9 cellular contexts compared by ENCODE assay signal in genomic region chr9:37119360-37119759, GRCh38. TPM values are rescaled to one million over a fixed set of nuclear protein-coding genes. Genes with fewer than 3 reads are reported as not detected.
DNase-seq lines count a peak whose midpoint lies in the region; ATAC-seq, FAIRE-seq and TF ChIP-seq lines count a peak whose summit lies in the region.
"Had no signal": no experiment of that assay in that cellular context is flagged by ENCODE, and none has a peak within 500 bp of the region (broad histone marks: within the 10 kb centered on the region; RNA-seq: fewer than 3 reads in every experiment).

No MANE protein-coding gene starts in this region.

- no peak overlapping the region for H3K4me2 ChIP-seq in GM12878 (ENCODE audit: control insufficient read depth, insufficient read depth)

- H3K4me3 Mint-ChIP-seq in CD4-positive, alpha-beta memory T cell = peak overlapping the region in 7 of 8 donors; percentile 33 to 98 (median 97)
- peak overlapping the region; percentile 94 for H3K4me3 Mint-ChIP-seq in natural killer cell

- RAD21 ChIA-PET in GM12878 (lab: Charles Lee; ENCODE audit: unreplicated experiment) = interaction anchor here (1.0 to 8.1 kb wide), 7 partner anchors 11 to 205 kb away, joined by 3 to 64 read pairs (median 15); no protein-coding TSS in a partner anchor

- peak overlapping the region in 5 of 7 donors; percentile 12 to 100 (median 99) for H3K27ac Mint-ChIP-seq in CD4-positive, alpha-beta memory T cell
- peak overlapping the region in 1 of 2 donors; percentile 96 for H3K27ac Mint-ChIP-seq in natural killer cell

- H3K36me3 ChIP-seq in CD4-positive, alpha-beta memory T cell (ENCODE audit: insufficient read depth, low read length) = no peaks in the 10 kb centered on the region
- H3K36me3 ChIP-seq in GM12878 (ENCODE audit: control insufficient read depth in 2 of 2, insufficient read depth in 2 of 2, low read length in 1 of 2) (no peaks in the 10 kb centered on the region; a peak in 1 of 4 replicates), thyroid gland (no peaks in the 10 kb centered on the region)

- peaks cover 31% of the 10 kb centered on the region for H3K4me1 ChIP-seq in CD4-positive, alpha-beta memory T cell (ENCODE audit: insufficient read depth, low read length)
- H3K4me1 ChIP-seq in GM12878 (ENCODE audit: control insufficient read depth, insufficient read depth, low read length) (peaks cover 3% of the 10 kb centered on the region), thyroid gland (peaks cover 6 to 7% of the 10 kb centered on the region in 2 donors)

- TF ChIP-seq EP300 in GM12878 (IDR thresholded peaks at IDR 0.05; ENCODE audit: borderline replicate concordance in 1 of 2, control insufficient read depth in 1 of 2, low read depth in 2 of 2, low read length in 2 of 2) = no peak

- intact Hi-C loops in CD4-positive, alpha-beta memory T cell (cut with micrococcal nuclease) = no loop called here
- intact Hi-C loops in GM12878 (cut with micrococcal nuclease; ENCODE audit: unreplicated experiment) (no loop called here), natural killer cell (cut with micrococcal nuclease) (no loop called here), thyroid gland (cut with DNase I) (no loop called here)

- no peaks in the 10 kb centered on the region for H4K20me1 ChIP-seq in GM12878 (ENCODE audit: control insufficient read depth, insufficient read depth)

- no peaks in the 10 kb centered on the region for H3K9me3 ChIP-seq in CD4-positive, alpha-beta memory T cell (ENCODE audit: control insufficient read depth in 1 of 2, low read length in 2 of 2)
- H3K9me3 ChIP-seq in GM12878 (replicated peaks; ENCODE audit: control insufficient read depth, insufficient read depth, low read length) (no peaks in the 10 kb centered on the region; the same call in 2 of the 3 replicates), thyroid gland (no peaks in the 10 kb centered on the region)

- SMC1A ChIA-PET in GM12878 (lab: Charles Lee; ENCODE audit: uncharacterized antibody, unreplicated experiment) = interaction anchor here (0.6 to 3.7 kb wide), 15 partner anchors 10 to 247 kb away, joined by 3 to 56 read pairs (median 7); no protein-coding TSS in a partner anchor

- no peak overlapping the region for H3K4me3 ChIP-seq in CD4-positive, alpha-beta memory T cell (ENCODE audit: low read length in 2 of 2)
- H3K4me3 ChIP-seq in HL-60 (replicated peaks; ENCODE audit: insufficient read depth, low read length) (no peak overlapping the region), GM12878 (no peak overlapping the region; the same call in 1 of the 2 replicates), thyroid gland (replicated peaks in 1 of 3) (no peak overlapping the region)

- peaks cover 18 to 44% (median 24%) of the 10 kb centered on the region in 4 donors for H3K4me1 Mint-ChIP-seq in CD4-positive, alpha-beta memory T cell
- H3K4me1 Mint-ChIP-seq in natural killer cell = peaks cover 27 to 40% of the 10 kb centered on the region in 2 donors

- H3K27ac ChIP-seq in CD4-positive, alpha-beta memory T cell (ENCODE audit: low read depth, low read length) = peak overlapping the region; percentile 96
- H3K27ac ChIP-seq in HL-60 (replicated peaks) (peak overlapping the region; percentile 92; the same call in 1 of the 2 replicates), GM12878 (ENCODE audit: control insufficient read depth, insufficient read depth) (no peak overlapping the region), thyroid gland (no peak overlapping the region)

- in situ Hi-C loops in GM12878 (cut with MboI) = no loop called here

- WGBS in GM12878 (ENCODE audit: insufficient coverage, insufficient replicate concordance, low lambda C conversion rate, missing lambda C conversion rate) = 100% methylated on average over 3 of the region's 9 CpGs
- 96 to 99% methylated on average over 9 of the region's 9 CpGs for WGBS in thyroid gland, 2 donors

- no peak for TF ChIP-seq CTCF in HL-60 (IDR thresholded peaks at IDR 0.05; ENCODE audit: insufficient read depth, low read length)
- no peak for TF ChIP-seq CTCF in GM12878 (IDR thresholded peaks at IDR 0.05 in 2 of 3, conservative IDR thresholded peaks at IDR 0.05 in 1 of 3; ENCODE audit: control insufficient read depth in 2 of 3, extremely low read depth in 1 of 3, insufficient read depth in 1 of 3, low read depth in 3 of 3, low read length in 3 of 3)
- no peak for TF ChIP-seq CTCF in natural killer cell (IDR thresholded peaks at IDR 0.05)
- TF ChIP-seq CTCF in thyroid gland (IDR thresholded peaks at IDR 0.05) = no peak

- H3K36me3 Mint-ChIP-seq in CD4-positive, alpha-beta memory T cell = peaks cover 0 to 14% of the 10 kb centered on the region in 2 donors
- H3K36me3 Mint-ChIP-seq in natural killer cell = no peaks in the 10 kb centered on the region

- POLR2A ChIA-PET in CD4-positive, alpha-beta memory T cell (lab: Charles Lee; ENCODE audit: partially characterized antibody) = interaction anchor here (0.6 to 5.0 kb wide), 12 partner anchors 10 to 95 kb away, joined by 3 to 111 read pairs (median 8); no protein-coding TSS in a partner anchor
- POLR2A ChIA-PET in GM12878 (lab: Charles Lee) = interaction anchor here (0.6 to 4.6 kb wide), 15 partner anchors 9 to 229 kb away, joined by 3 to 33 read pairs (median 6); no protein-coding TSS in a partner anchor

- TF ChIP-seq POLR2A in GM12878 (IDR thresholded peaks at IDR 0.05; ENCODE audit: low read depth, low read length) = no peak
- no peak for TF ChIP-seq POLR2A in thyroid gland (IDR thresholded peaks at IDR 0.05)

- H3K9me3 Mint-ChIP-seq in CD4-positive, alpha-beta memory T cell = peaks cover 0 to 7% (median 0%) of the 10 kb centered on the region in 8 donors
- H3K9me3 Mint-ChIP-seq in natural killer cell = no peaks in the 10 kb centered on the region
- H3K9me3 Mint-ChIP-seq: dendritic cell treated with granulocyte-macrophage colony-stimulating factor and Interleukin-4, amounts not matched to agents 40 ng/mL and 50 ng/mL, for 4 days had no signal

- CTCF ChIA-PET in CD4-positive, alpha-beta memory T cell (lab: Charles Lee; ENCODE audit: partially characterized antibody) = interaction anchor here (1.2 to 2.6 kb wide), 5 partner anchors 12 to 39 kb away, joined by 3 to 8 read pairs (median 4); no protein-coding TSS in a partner anchor
- CTCF ChIA-PET in GM12878 (lab: Yijun Ruan, JAX) = interaction anchor here (1.0 to 1.9 kb wide), 4 partner anchors 13 to 246 kb away, joined by 3 to 4 read pairs (median 4); no protein-coding TSS in a partner anchor

- ATAC-seq in GM12878 = no peak
- ATAC-seq in natural killer cell = no peak
- no peak for ATAC-seq in GM21825 (IDR thresholded peaks at IDR 0.05; ENCODE audit: unreplicated experiment)

- FAIRE-seq in GM12878 (lab: Jason Lieb, UNC) = no peak

- H3K9ac ChIP-seq in GM12878 (ENCODE audit: control insufficient read depth, insufficient read depth, low read length) = no peak overlapping the region

- no peaks in the 10 kb centered on the region for H3K27me3 ChIP-seq in CD4-positive, alpha-beta memory T cell (ENCODE audit: insufficient read depth, low read length)
- H3K27me3 ChIP-seq in HL-60 (ENCODE audit: insufficient read depth, poor library complexity, severe bottlenecking) = no peaks in the 10 kb centered on the region
- no peaks in the 10 kb centered on the region for H3K27me3 ChIP-seq in GM12878 (replicated peaks in 1 of 2; ENCODE audit: control insufficient read depth in 2 of 2, insufficient read depth in 2 of 2, low read length in 1 of 2)
- no peaks in the 10 kb centered on the region for H3K27me3 ChIP-seq in thyroid gland

- no peak for TF ChIP-seq RAD21 in GM12878 (IDR thresholded peaks at IDR 0.05; ENCODE audit: insufficient read depth, low read depth, low read length)

- H3K27me3 Mint-ChIP-seq in CD4-positive, alpha-beta memory T cell = no peaks in the 10 kb centered on the region
- H3K27me3 Mint-ChIP-seq in natural killer cell (ENCODE audit: low read depth in 2 of 2) = no peaks in the 10 kb centered on the region

- peaks cover 40% of the 10 kb centered on the region for H3K79me2 ChIP-seq in GM12878 (ENCODE audit: control insufficient read depth, insufficient read depth, low read length)

- H2AFZ ChIP-seq in GM12878 (ENCODE audit: control insufficient read depth, low read depth, low read length) = no peak overlapping the region

- no peak for DNase-seq in CD4-positive, alpha-beta memory T cell
- DNase-seq in HL-60 (ENCODE audit: low read depth in 1 of 2, low spot score in 1 of 2) = no peak
- no peak for DNase-seq in GM12878 (ENCODE audit: low read depth, low spot score)
- no peak for DNase-seq in natural killer cell
- DNase-seq in NCI-H226 = no peak
- DNase-seq in activated CD8-positive, alpha-beta memory T cell treated with anti-CD3 and anti-CD28 coated beads, Interleukin-2, amount 50 U/mL, for 48 hours = no peak
- no peak for DNase-seq in thyroid gland

- BruUV-seq in GM12878 (replicated peaks; lab: Mats Ljungman, UMichigan) = TSS peak; percentile 99

TF ChIP-seq in GM12878, 131 proteins besides CTCF, POLR2A, EP300 and RAD21 (continues in another document):
- TF ChIP-seq POLR2AphosphoS2 (IDR thresholded peaks at IDR 0.05; ENCODE audit: low read depth, low read length) = no peak

RNA-seq across cellular contexts. Expression of gene ZCCHC7, which starts 1.0 kb away (rescaled TPM):
- 10 to 100 TPM; 41.9 to 43.9 TPM for total RNA-seq in CD4-positive, alpha-beta memory T cell
- 10 to 100 TPM; 30.1 to 35.8 TPM for polyA plus RNA-seq in CD4-positive, alpha-beta memory T cell
- 289 and 299 TPM in 2 replicates for total RNA-seq in GM12878 (2013; cell fraction: nucleolus; rRNA removed)
- total RNA-seq in GM12878 (2014; rRNA removed) = 42.9 and 48.0 TPM in 2 replicates
- 73.6 and 75.8 TPM in 2 replicates for total RNA-seq in GM12878 (2014; rRNA removed; fragmentation: Illumina TruSeq; extraction: Trizol)
- total RNA-seq in GM12878 (2021) = 45.8 and 49.9 TPM in 2 replicates
- 22.6 TPM for polyA plus RNA-seq in GM12878 (2011; ENCODE audit: low read depth)
- polyA plus RNA-seq in GM12878 (2011; rRNA removed) = 178 and 200 TPM in 2 replicates
- 140 and 169 TPM in 2 replicates for polyA plus RNA-seq in GM12878 (2011; cell fraction: cytosol; rRNA removed)
- 86.0 and 107 TPM in 2 replicates for polyA plus RNA-seq in GM12878 (2011; cell fraction: nucleus; rRNA removed)
- 33.6 and 39.7 TPM in 2 replicates for polyA plus RNA-seq in GM12878 (2012)
- 87.6 and 112 TPM in 2 replicates for polyA plus RNA-seq in GM12878 (2014; fragmentation: Illumina TruSeq; extraction: Trizol)
- 10 to 100 TPM; 58.6 to 60.8 TPM for polyA plus RNA-seq in GM12878 (2014; fragmentation: Nextera tagmentation; extraction: Ambion mirVana)
- polyA plus RNA-seq in GM12878 (2014; rRNA removed) = 34.2 and 45.1 TPM in 2 replicates
- 10 to 100 TPM; 46.2 to 48.1 TPM for polyA plus RNA-seq in GM12878 (2016; fragmentation: Nextera tagmentation; extraction: Ambion mirVana)
- polyA minus RNA-seq in GM12878 (2011; rRNA and poly(A)+ RNA removed) = 214 and 217 TPM in 2 replicates
- polyA minus RNA-seq in GM12878 (2011; cell fraction: cytosol; rRNA and poly(A)+ RNA removed) = 55.5 and 64.1 TPM in 2 replicates
- polyA minus RNA-seq in GM12878 (2011; cell fraction: nucleus; rRNA and poly(A)+ RNA removed) = 75.1 and 94.9 TPM in 2 replicates
- total RNA-seq in natural killer cell = 10 to 100 TPM; 42.4 to 43.2 (median 42.8) TPM
- total RNA-seq in thyroid gland = 10 to 100 TPM; 22.1 to 31.9 (median 25.6) TPM

Comparison
In these comparisons a context has a peak if more than half of its experiments do, and no peak if none do; other contexts are left out.
1. H3K27ac ChIP-seq: peak in CD4-positive, alpha-beta memory T cell (single experiment) and HL-60 (single experiment); none in GM12878 (single experiment) and thyroid gland (0 of 3).